27 cellular contexts compared by ENCODE assay signal in genomic region chr4:23276076-23276475, GRCh38.
"Had no signal": no experiment of that assay in that cellular context is flagged by ENCODE, and none has a peak within 500 bp of the region (broad histone marks: within the 10 kb centered on the region; RNA-seq: fewer than 3 reads in every experiment).

No MANE protein-coding gene starts in this region.

- H3K9me3 ChIP-seq: heart left ventricle had no signal

- H3K4me1 ChIP-seq: heart left ventricle had no signal

- H3K27ac ChIP-seq: cardiac muscle cell, coronary artery, dorsolateral prefrontal cortex, heart left ventricle had no signal

- H3K4me3 ChIP-seq: cardiac muscle cell, coronary artery, dorsolateral prefrontal cortex, heart left ventricle had no signal

- H3K36me3 ChIP-seq: cardiac muscle cell, heart left ventricle had no signal

- DNase-seq: activated CD4-positive, alpha-beta memory T cell treated with anti-CD3 and anti-CD28 coated beads, Interleukin-2, amount 10 ng/mL, durations not matched to agents 7 days and 5 days; activated CD4-positive, alpha-beta T cell treated with anti-CD3 and anti-CD28 coated beads for 1 hour; activated CD4-positive, alpha-beta T cell treated with anti-CD3 and anti-CD28 coated beads for 4 hours; activated CD4-positive, alpha-beta T cell treated with anti-CD3 and anti-CD28 coated beads, Interleukin-2, amount 10 ng/mL, durations not matched to agents 7 days and 5 days; activated CD4-positive, alpha-beta T cell treated with anti-CD3 and anti-CD28 coated beads, Interleukin-2, amount 50 U/mL, for 4 hours; activated CD8-positive, alpha-beta memory T cell treated with anti-CD3 and anti-CD28 coated beads, Interleukin-2, amount 50 U/mL, for 48 hours; activated effector memory CD4-positive, alpha-beta T cell treated with Interleukin-2 at 50 U/mL for 16 hours; activated gamma-delta T cell treated with Interleukin-2 at 50 U/mL for 16 hours; activated naive CD4-positive, alpha-beta T cell treated with anti-CD3 and anti-CD28 coated beads, Interleukin-2, amount 50 U/mL, for 16 hours; activated naive CD4-positive, alpha-beta T cell treated with Interleukin-2 at 50 U/mL for 16 hours; activated T-cell treated with anti-CD3 and anti-CD28 coated beads for 4 hours; activated T-cell treated with anti-CD3 and anti-CD28 coated beads, Interleukin-2, amount 50 U/mL, for 24 hours; amniotic stem cell; anterior cingulate cortex; central memory CD4-positive, alpha-beta T cell; cerebellar nuclear complex; dorsolateral prefrontal cortex; effector memory CD4-positive, alpha-beta T cell; endodermal cell; foreskin fibroblast; glutamatergic neuron; heart left ventricle; T-helper 2 cell had no signal

- H3K27me3 ChIP-seq: cardiac muscle cell, dorsolateral prefrontal cortex, heart left ventricle had no signal

- ATAC-seq: activated T-helper 17 cell treated with anti-CD3 and anti-CD28 coated beads, Interleukin-2, amount 50 U/mL, for 72 hours; esophagus mucosa; heart left ventricle had no signal
